Comparison of ENCODE assay signal across 10 cellular contexts in the genomic region with DNA sequence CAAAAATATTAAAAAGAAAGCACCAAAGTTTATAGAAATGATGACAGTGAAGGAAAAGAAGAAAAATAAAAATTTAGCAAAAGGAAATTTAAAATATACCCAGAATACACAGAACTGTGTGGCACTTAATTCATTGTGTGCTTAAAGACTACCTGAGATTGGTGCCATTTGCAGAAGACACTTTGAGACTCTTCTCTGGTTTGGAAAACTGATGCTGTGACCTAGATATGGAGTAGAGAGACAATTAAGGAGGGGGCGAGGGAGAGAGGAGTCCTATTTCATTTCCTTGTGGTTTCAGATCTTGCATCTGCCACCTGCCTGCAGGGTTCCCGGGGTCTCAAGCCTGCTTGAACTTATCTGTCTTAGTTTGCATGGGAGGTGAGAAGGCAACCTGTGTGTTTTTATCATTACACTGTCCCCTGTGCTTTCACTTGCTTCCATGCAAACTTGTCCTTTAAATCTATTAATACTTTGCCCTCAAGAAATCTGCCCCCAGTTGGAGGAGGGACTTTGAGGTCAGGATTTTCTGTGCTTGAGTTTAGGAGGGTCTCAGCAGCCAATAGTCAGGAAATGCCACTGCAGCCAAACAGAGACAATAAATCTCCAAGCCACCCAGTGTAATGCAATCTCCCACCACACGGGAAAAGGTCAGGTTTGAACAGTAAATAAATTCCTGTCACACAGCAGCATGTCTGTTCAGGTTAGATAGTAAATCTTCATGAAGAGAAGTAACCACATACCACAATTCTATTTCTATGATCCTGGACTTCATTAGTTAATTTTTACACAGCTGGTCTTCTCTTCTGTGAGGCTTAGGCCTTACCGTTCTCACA.
DNase-seq lines count a peak whose midpoint lies in the region; ATAC-seq, FAIRE-seq and TF ChIP-seq lines count a peak whose summit lies in the region.
"Had no signal": no experiment of that assay in that cellular context is flagged by ENCODE, and none has a peak within 500 bp of the region (broad histone marks: within the 10 kb centered on the region; RNA-seq: fewer than 3 reads in every experiment).

No MANE protein-coding gene starts in this region.

- H2BK20ac ChIP-seq in H9 (ENCODE audit: low read depth, low read length, poor library complexity, severe bottlenecking), result no peak overlapping the region

- peak overlapping the region in 2 of 3 experiments; percentile 6 to 27; a peak in 3 of 7 replicates for H3K27ac Mint-ChIP-seq in H9

- H3K4me3 ChIP-seq in AG04450 (ENCODE audit: low read depth, low read length) (no peak overlapping the region), kidney epithelial cell (ENCODE audit: low read depth, low read length) (no peak overlapping the region), kidney (ENCODE audit: low read length in 2 of 2) (no peak overlapping the region)
- H3K4me3 ChIP-seq: skin epidermis had no signal

- no peak overlapping the region for H3K18ac ChIP-seq in H9 (ENCODE audit: insufficient read length, low read depth, low read length)

- H3K4me1 ChIP-seq in H9 (ENCODE audit: insufficient read depth, low read length), result no peaks in the 10 kb centered on the region
- peaks cover 0 to 2% of the 10 kb centered on the region in 2 donors for H3K4me1 ChIP-seq in kidney (ENCODE audit: control insufficient read depth in 1 of 2, insufficient read depth in 1 of 2, low read depth in 1 of 2, low read length in 2 of 2)

- TF ChIP-seq CTCF in AG04450 (IDR thresholded peaks at IDR 0.05; ENCODE audit: low read depth, low read length), result 0 out of 2 replicates have a peak, but pooled peaks have one; percentile 10
- TF ChIP-seq CTCF in H9 (conservative IDR thresholded peaks at IDR 0.05), result peak; percentile 53
- peak; percentile 33 for TF ChIP-seq CTCF in kidney epithelial cell (IDR thresholded peaks at IDR 0.05; ENCODE audit: insufficient read depth, low read length, poor library complexity, severe bottlenecking)
- TF ChIP-seq CTCF in GM10248 (IDR thresholded peaks at IDR 0.05; ENCODE audit: control extremely low read depth, extremely low read depth, low read depth, missing control alignments), result no peak
- TF ChIP-seq CTCF in kidney (IDR thresholded peaks at IDR 0.05; ENCODE audit: borderline replicate concordance, extremely low read depth, insufficient read depth), result no peak

- no peak overlapping the region; a peak in 1 of 5 replicates for H3K4me3 Mint-ChIP-seq in H9

- no peak overlapping the region for H2BK15ac ChIP-seq in H9 (ENCODE audit: low read depth, low read length)

- H4K20me1 ChIP-seq in H9 (ENCODE audit: control insufficient read depth, insufficient read depth, insufficient read length), result no peaks in the 10 kb centered on the region

- no peak overlapping the region for H2BK5ac ChIP-seq in H9 (ENCODE audit: insufficient read length, low read length)

- no peak for FAIRE-seq in kidney (lab: Jason Lieb, UNC)

- H3K36me3 Mint-ChIP-seq in H9 (ENCODE audit: insufficient read depth in 1 of 3, low read depth in 3 of 3), result no peaks in the 10 kb centered on the region

- H3K4ac ChIP-seq in H9 (ENCODE audit: low read depth, low read length), result no peak overlapping the region

- H2AFZ ChIP-seq in H9 (ENCODE audit: low read length), result no peak overlapping the region

- no peak overlapping the region for H4K5ac ChIP-seq in H9 (ENCODE audit: insufficient read length, low read depth, low read length)

- intact Hi-C loops in kidney (cut with DNase I), result no loop called here

- POLR2A ChIA-PET in AG04450 (lab: Yijun Ruan, JAX) (no interaction called here), GM10248 (lab: Yijun Ruan, JAX) (no interaction called here)

- no peaks in the 10 kb centered on the region for H3K23me2 ChIP-seq in H9 (ENCODE audit: insufficient read length, low read depth, low read length, poor library complexity, severe bottlenecking)

- peaks cover 10 to 15% of the 10 kb centered on the region in 2 experiments for H3K4me1 Mint-ChIP-seq in H9

- H3K27me3 ChIP-seq in AG04450 (ENCODE audit: control insufficient read depth, insufficient read depth, low read length) (no peaks in the 10 kb centered on the region), H9 (ENCODE audit: insufficient read depth, low read length) (no peaks in the 10 kb centered on the region), kidney epithelial cell (ENCODE audit: control insufficient read depth, insufficient read depth, low read length) (no peaks in the 10 kb centered on the region)

- H3K36me3 ChIP-seq in kidney epithelial cell (ENCODE audit: control insufficient read depth, insufficient read depth, low read length) (no peaks in the 10 kb centered on the region), kidney (ENCODE audit: control insufficient read depth in 1 of 2, insufficient read depth in 2 of 2, low read length in 2 of 2) (no peaks in the 10 kb centered on the region)

- no peaks in the 10 kb centered on the region for H3K79me1 ChIP-seq in H9 (ENCODE audit: insufficient read depth, low read depth, low read length, poor library complexity, severe bottlenecking)

- no peak overlapping the region for H3K14ac ChIP-seq in H9 (ENCODE audit: insufficient read depth, low read length)

- no peak overlapping the region for H3T11ph ChIP-seq in H9 (ENCODE audit: low read length)

- no CpG with 5 or more reads among the region's 4 CpGs for WGBS in H9 (ENCODE audit: extremely low coverage, insufficient read length, low lambda C conversion rate)

- H3K79me2 ChIP-seq in H9 (ENCODE audit: insufficient read depth, low read length), result no peaks in the 10 kb centered on the region

- no peak overlapping the region for H3K56ac ChIP-seq in H9 (ENCODE audit: insufficient read length, low read depth, low read length)

- CTCF ChIA-PET in AG04450 (lab: Charles Lee) (no interaction called here), GM10248 (lab: Yijun Ruan, JAX) (interaction anchor here (0.6 to 1.0 kb wide), 2 partner anchors 25 to 652 kb away, joined by 3 read pairs; no protein-coding TSS in a partner anchor)

- H3K9me3 ChIP-seq in AG04450 (ENCODE audit: control insufficient read depth, insufficient read depth, low read length), result no peaks in the 10 kb centered on the region
- no peaks in the 10 kb centered on the region for H3K9me3 ChIP-seq in H9 (ENCODE audit: control insufficient read depth, low read depth, low read length)
- H3K9me3 ChIP-seq in kidney (ENCODE audit: control insufficient read depth in 1 of 2, low read length in 2 of 2), result no peaks in the 10 kb centered on the region

- no peak overlapping the region for H2BK12ac ChIP-seq in H9 (ENCODE audit: insufficient read length, low read depth, low read length)

- no peak overlapping the region for H3K27ac ChIP-seq in AG04450 (ENCODE audit: low read depth, low read length)
- no peak overlapping the region for H3K27ac ChIP-seq in H9 (ENCODE audit: insufficient read length, low read depth, low read length)
- no peak overlapping the region for H3K27ac ChIP-seq in kidney (ENCODE audit: low read depth in 2 of 2, low read length in 2 of 2)
- no peak overlapping the region for H3K27ac ChIP-seq in substantia nigra (ENCODE audit: low read depth, low read length, poor library complexity, severe bottlenecking)
- H3K27ac ChIP-seq: skin epidermis had no signal

- DNase-seq in AG04450 (ENCODE audit: low read depth, low spot score) (no peak), H9 (peak; percentile 44), SK-N-DZ (ENCODE audit: low spot score) (peak; percentile 94), kidney epithelial cell (ENCODE audit: low read depth) (no peak), GM10248 (ENCODE audit: extremely low spot score) (no peak), kidney (no peak), substantia nigra (lab: John Stamatoyannopoulos, UW) (no peak)
- DNase-seq: cortex of kidney had no signal

- H3K9ac ChIP-seq in H9 (ENCODE audit: extremely low read depth, insufficient read length, low read length) (no peak overlapping the region), kidney (ENCODE audit: low read length in 2 of 2) (no peak overlapping the region)

- no peak overlapping the region for H2AK5ac ChIP-seq in H9 (ENCODE audit: insufficient read length, low read length)

- no peaks in the 10 kb centered on the region for H3K27me3 Mint-ChIP-seq in H9 (ENCODE audit: low read depth)

- no peak overlapping the region for H4K8ac ChIP-seq in H9 (replicated peaks; ENCODE audit: insufficient read length, low read depth, low read length)

- no peak overlapping the region for H2BK120ac ChIP-seq in H9 (ENCODE audit: low read depth, low read length, poor library complexity, severe bottlenecking)

- ATAC-seq in HG02870 (IDR thresholded peaks at IDR 0.05; ENCODE audit: unreplicated experiment), result no peak

- no peak overlapping the region for H4K91ac ChIP-seq in H9 (ENCODE audit: insufficient read length, low read depth, low read length)

- no peaks in the 10 kb centered on the region for H3K9me3 Mint-ChIP-seq in H9

- no peak overlapping the region for H3K23ac ChIP-seq in H9 (ENCODE audit: insufficient read length, low read depth, low read length)

- H3K4me2 ChIP-seq in H9 (ENCODE audit: insufficient read depth, insufficient read length, low read length), result no peak overlapping the region

Comparison
In these comparisons a context has a peak if more than half of its experiments do, and no peak if none do; other contexts are left out.
1. DNase-seq: peak in H9 (single experiment) and SK-N-DZ (single experiment); none in AG04450 (single experiment), kidney epithelial cell (single experiment), GM10248 (single experiment), kidney (single experiment) and substantia nigra (0 of 49).
2. CTCF ChIP-seq: peak in AG04450 (single experiment), H9 (single experiment) and kidney epithelial cell (single experiment); none in GM10248 (single experiment) and kidney (single experiment).